17 cellular contexts compared by ENCODE assay signal in genomic region chr4:128519163-128519810, GRCh38.
A peak's percentile ranks its signal among the peaks of the same experiment; 100 is the strongest.
DNase-seq lines count a peak whose midpoint lies in the region; ATAC-seq and TF ChIP-seq lines count a peak whose summit lies in the region.
"Had no signal": no experiment of that assay in that cellular context is flagged by ENCODE, and none has a peak within 500 bp of the region (broad histone marks: within the 10 kb centered on the region; RNA-seq: fewer than 3 reads in every experiment).

No MANE protein-coding gene starts in this region.

- no peak overlapping the region for H3K4me3 ChIP-seq in right atrium auricular region
- H3K4me3 ChIP-seq in thoracic aorta, result no peak overlapping the region
- H3K4me3 ChIP-seq: vagina had no signal

- ATAC-seq in thoracic aorta (ENCODE audit: insufficient number of reproducible peaks, low FRiP score, low read depth) (no peak), HG03442 (IDR thresholded peaks at IDR 0.05; ENCODE audit: unreplicated experiment) (no peak)
- ATAC-seq: activated T-cell treated with anti-CD3 and anti-CD28 coated beads, Interleukin-2, amount 50 U/mL, for 72 hours; sciatic nerve; stimulated activated naive B cell treated with anti-CD40 and anti-IgM and Interleukin-4, amounts not matched to agents 10 μg/mL and 1 μg/mL and 100 μg/mL, for 72 hours had no signal

- H3K27ac ChIP-seq in right atrium auricular region (peak overlapping the region; percentile 20 to 76), thoracic aorta (peak overlapping the region; percentile 87 to 91)
- H3K27ac ChIP-seq: vagina had no signal

- H3K36me3 ChIP-seq in right atrium auricular region (no peaks in the 10 kb centered on the region), thoracic aorta (no peaks in the 10 kb centered on the region)
- H3K36me3 ChIP-seq: vagina had no signal

- DNase-seq in NCI-H446 (lab: John Stamatoyannopoulos, UW) (peak; percentile 65 to 91), cerebellar cortex (ENCODE audit: low spot score) (peak; percentile 11), right atrium auricular region (ENCODE audit: low spot score) (no peak), thoracic aorta (ENCODE audit: low spot score) (no peak), HuH-7.5 (ENCODE audit: low spot score) (no peak), retina (no peak)
- DNase-seq: activated CD4-positive, alpha-beta T cell treated with anti-CD3 and anti-CD28 coated beads, Interleukin-2, amount 10 ng/mL, durations not matched to agents 24 days and 14 days; activated T-cell treated with anti-CD3 and anti-CD28 coated beads, Interleukin-2, amount 50 U/mL, for 72 hours; effector memory CD4-positive, alpha-beta T cell; GF-D8; KG1; NCI-H1436; NCI-H510A treated with DMSO at 0.1 percent for 48 hours; stimulated activated naive B cell treated with anti-CD40 and anti-IgM and Interleukin-4, amounts not matched to agents 10 μg/mL and 1 μg/mL and 100 μg/mL, for 72 hours had no signal

- H3K27me3 ChIP-seq in right atrium auricular region (no peaks in the 10 kb centered on the region), thoracic aorta (replicated peaks; ENCODE audit: insufficient read depth) (no peaks in the 10 kb centered on the region)
- H3K27me3 ChIP-seq: vagina had no signal

- H3K9me3 ChIP-seq in right atrium auricular region (no peaks in the 10 kb centered on the region), thoracic aorta (no peaks in the 10 kb centered on the region)
- H3K9me3 ChIP-seq: vagina had no signal

- TF ChIP-seq CTCF in right atrium auricular region (IDR thresholded peaks at IDR 0.05) (no peak), thoracic aorta (IDR thresholded peaks at IDR 0.05) (no peak)

- H3K4me1 ChIP-seq in right atrium auricular region (peaks cover 0 to 35% of the 10 kb centered on the region in 2 donors), thoracic aorta (ENCODE audit: control insufficient read depth in 1 of 2, low read depth in 2 of 2) (peaks cover 31 to 68% of the 10 kb centered on the region in 2 donors)

Comparison
In these comparisons a context has a peak if more than half of its experiments do, and no peak if none do; other contexts are left out.
1. DNase-seq: peak in NCI-H446 (2 of 2) and cerebellar cortex (single experiment); none in right atrium auricular region (single experiment), thoracic aorta (single experiment), HuH-7.5 (single experiment) and retina (single experiment).